ENCODE assay signal across 8 cellular contexts in the genomic region with DNA sequence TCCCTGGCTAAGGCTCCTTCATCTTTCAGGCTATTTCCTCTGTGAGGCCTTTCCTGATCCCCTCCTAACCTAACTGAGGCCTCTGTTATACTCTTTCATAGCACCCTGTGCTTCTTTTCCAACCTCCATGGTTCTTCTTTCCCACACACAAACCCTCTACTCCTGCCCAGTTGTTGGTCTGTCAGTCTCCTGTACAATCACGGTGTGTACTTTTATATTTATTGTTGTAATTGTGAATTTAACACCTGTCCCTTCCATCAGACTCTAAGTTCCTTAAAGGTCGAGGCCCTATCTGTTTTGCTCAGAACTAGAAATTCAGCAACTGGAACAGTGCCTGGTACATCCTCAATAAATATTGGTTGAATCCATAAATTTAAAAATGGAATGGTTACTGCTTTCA.
"Had no signal": no experiment of that assay in that cellular context is flagged by ENCODE, and none has a peak within 500 bp of the region (broad histone marks: within the 10 kb centered on the region; RNA-seq: fewer than 3 reads in every experiment).

No MANE protein-coding gene starts in this region.

- FAIRE-seq: G401.6, GM12878, GM12891, GM12892, GM18507, GM19239 had no signal

- H3K4me3 ChIP-seq: GM12878 had no signal

- ATAC-seq: GM12878 had no signal

- DNase-seq: GDM1, GF-D8 had no signal
